In the genomic region with DNA sequence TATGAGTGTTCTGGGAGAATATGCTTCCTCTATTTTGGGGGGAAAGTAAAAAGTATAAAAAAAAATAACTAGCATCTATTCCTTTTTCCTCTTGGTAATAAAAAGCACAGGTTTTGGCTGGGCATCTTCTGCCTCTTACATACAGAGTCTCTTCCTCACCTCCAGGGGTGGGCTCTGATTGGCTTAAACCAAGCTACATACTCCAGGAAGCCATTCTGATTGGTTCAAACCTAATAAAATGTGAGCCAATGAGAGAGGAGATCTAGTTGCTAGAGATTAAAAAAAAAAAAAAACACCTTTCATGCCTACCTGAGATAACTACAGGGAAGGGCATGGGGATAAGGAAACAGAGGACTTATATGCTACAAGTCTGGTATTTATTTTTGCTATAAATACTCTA, we compare ENCODE assay signal across 27 cellular contexts.
"Had no signal": no experiment of that assay in that cellular context is flagged by ENCODE, and none has a peak within 500 bp of the region (broad histone marks: within the 10 kb centered on the region; RNA-seq: fewer than 3 reads in every experiment).

No MANE protein-coding gene starts in this region.

- H3K27ac Mint-ChIP-seq: activated B cell treated with CpG ODN at 0.5 μM for 24 hours; activated CD4-positive, alpha-beta memory T cell treated with anti-CD3 and anti-CD28 coated beads for 36 hours; activated CD4-positive, alpha-beta T cell treated with anti-CD3 and anti-CD28 coated beads, Interleukin-2, amount 10 ng/mL, durations not matched to agents 7 days and 5 days; activated naive CD4-positive, alpha-beta T cell treated with anti-CD3 and anti-CD28 coated beads for 36 hours; activated naive CD8-positive, alpha-beta T cell; T-cell had no signal

- FAIRE-seq: astrocyte, TTC549 had no signal

- H3K27me3 Mint-ChIP-seq: activated B cell treated with CpG ODN at 0.5 μM for 24 hours; activated CD4-positive, alpha-beta memory T cell treated with anti-CD3 and anti-CD28 coated beads for 36 hours; activated CD4-positive, alpha-beta T cell treated with anti-CD3 and anti-CD28 coated beads, Interleukin-2, amount 10 ng/mL, durations not matched to agents 7 days and 5 days; brain; central memory CD8-positive, alpha-beta T cell had no signal

- H3K9me3 Mint-ChIP-seq: activated B cell treated with CpG ODN at 0.5 μM for 24 hours; activated CD4-positive, alpha-beta T cell treated with anti-CD3 and anti-CD28 coated beads, Interleukin-2, amount 10 ng/mL, durations not matched to agents 7 days and 5 days had no signal

- H3K36me3 Mint-ChIP-seq: activated CD4-positive, alpha-beta memory T cell treated with anti-CD3 and anti-CD28 coated beads for 36 hours; activated naive CD8-positive, alpha-beta T cell; brain; T-cell had no signal

- H3K4me1 Mint-ChIP-seq: activated B cell treated with CpG ODN at 0.5 μM for 24 hours; activated CD4-positive, alpha-beta T cell treated with anti-CD3 and anti-CD28 coated beads, Interleukin-2, amount 10 ng/mL, durations not matched to agents 7 days and 5 days; central memory CD8-positive, alpha-beta T cell; T-cell had no signal

- ATAC-seq: activated T-cell treated with anti-CD3 and anti-CD28 coated beads, Interleukin-2, amount 50 U/mL, for 4 hours; PC-3; T-cell had no signal

- H3K4me3 Mint-ChIP-seq: activated B cell treated with CpG ODN at 0.5 μM for 24 hours; activated CD4-positive, alpha-beta memory T cell treated with anti-CD3 and anti-CD28 coated beads for 36 hours; activated CD4-positive, alpha-beta T cell treated with anti-CD3 and anti-CD28 coated beads, Interleukin-2, amount 10 ng/mL, durations not matched to agents 7 days and 5 days; activated naive CD4-positive, alpha-beta T cell treated with anti-CD3 and anti-CD28 coated beads for 36 hours; activated naive CD8-positive, alpha-beta T cell; activated T-cell treated with anti-CD3 and anti-CD28 coated beads, Interleukin-2, amount 50 U/mL, for 4 hours; brain; central memory CD8-positive, alpha-beta T cell; T-cell had no signal

- DNase-seq: activated B cell treated with CpG ODN at 0.5 μM for 24 hours; activated CD4-positive, alpha-beta memory T cell treated with anti-CD3 and anti-CD28 coated beads for 36 hours; activated CD4-positive, alpha-beta T cell treated with anti-CD3 and anti-CD28 coated beads for 1 hour; activated CD4-positive, alpha-beta T cell treated with anti-CD3 and anti-CD28 coated beads, Interleukin-2, amount 10 ng/mL, durations not matched to agents 7 days and 5 days; activated CD8-positive, alpha-beta memory T cell treated with anti-CD3 and anti-CD28 coated beads for 24 hours; activated gamma-delta T cell; activated naive CD4-positive, alpha-beta T cell treated with anti-CD3 and anti-CD28 coated beads for 36 hours; activated T-cell treated with anti-CD3 and anti-CD28 coated beads, Interleukin-2, amount 50 U/mL, for 4 hours; amygdala; cortex of kidney; NCI-H1092 treated with DMSO at 0.1 percent for 48 hours; NCI-H1417 treated with DMSO at 0.1 percent for 48 hours; NCI-H1694; NCI-H2029; NCI-H2107; NCI-H446; NCI-H526; PC-3; SHP77 treated with DMSO at 0.1 percent for 48 hours; T-cell; T-helper 2 cell; T1000 had no signal
